8 cellular contexts compared by ENCODE assay signal in the genomic region with DNA sequence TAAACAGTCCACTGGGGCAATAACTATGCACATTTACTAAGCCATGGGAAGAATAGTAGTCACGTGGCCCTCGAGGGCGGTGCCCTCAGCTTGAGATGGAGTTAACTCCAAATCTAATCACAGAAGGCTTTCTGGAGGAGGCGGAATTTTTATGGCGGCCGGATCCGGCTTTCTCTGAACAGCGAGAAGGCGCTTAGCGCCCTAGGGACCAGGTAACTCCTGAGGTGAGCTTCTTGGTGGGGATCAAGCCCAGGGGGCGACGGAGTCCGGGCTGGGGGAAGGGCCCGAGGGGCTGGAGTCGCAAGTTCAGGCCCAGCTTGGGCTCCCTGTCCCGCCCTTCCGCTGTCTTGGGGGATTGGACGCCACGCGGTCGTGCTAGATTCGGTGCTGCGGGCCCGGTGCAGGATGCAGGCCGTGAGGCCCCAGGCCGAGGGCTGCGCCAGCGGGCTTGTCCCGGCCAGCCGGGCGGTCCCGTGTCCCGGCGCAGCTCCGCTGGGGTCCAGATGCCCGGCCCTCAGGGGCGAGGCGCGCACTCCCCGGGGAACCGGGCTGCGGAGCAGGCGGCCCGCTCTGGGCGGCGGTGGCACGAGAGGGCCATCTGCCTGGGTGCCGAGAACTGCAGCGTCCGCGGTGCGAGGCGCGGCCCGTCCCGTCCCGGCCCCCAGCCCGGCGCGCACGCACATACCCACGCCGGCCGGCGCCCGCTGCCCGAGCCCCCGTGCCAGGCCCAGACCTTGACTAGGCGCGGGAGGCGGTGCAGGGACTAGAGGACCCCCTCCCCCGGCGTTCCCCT. TPM values are rescaled to one million over a fixed set of nuclear protein-coding genes. Genes with fewer than 3 reads are reported as not detected.
DNase-seq lines count a peak whose midpoint lies in the region; ATAC-seq and TF ChIP-seq lines count a peak whose summit lies in the region.

No MANE protein-coding gene starts in this region.

- no peaks in the 10 kb centered on the region for H3K27me3 Mint-ChIP-seq in natural killer cell (ENCODE audit: low read depth in 2 of 2)

- no peaks in the 10 kb centered on the region for H3K9me3 ChIP-seq in esophagus muscularis mucosa

- peaks cover 25 to 42% of the 10 kb centered on the region in 2 donors for H3K4me1 Mint-ChIP-seq in natural killer cell

- no peaks in the 10 kb centered on the region for H3K9me3 Mint-ChIP-seq in natural killer cell

- H3K27ac ChIP-seq in esophagus muscularis mucosa (replicated peaks in 1 of 4): peak overlapping the region; percentile 92 to 95 (median 93)
- H3K27ac ChIP-seq in urinary bladder (ENCODE audit: low read depth): no peak overlapping the region

- TF ChIP-seq POLR2A in esophagus muscularis mucosa (IDR thresholded peaks at IDR 0.05; ENCODE audit: low read depth): no peak

- ATAC-seq in natural killer cell (no peak), GM19397 (IDR thresholded peaks at IDR 0.05; ENCODE audit: unreplicated experiment) (no peak), GM21360 (IDR thresholded peaks at IDR 0.05; ENCODE audit: unreplicated experiment) (no peak)

- peaks cover 8% of the 10 kb centered on the region for H3K36me3 Mint-ChIP-seq in natural killer cell

- H3K4me3 Mint-ChIP-seq in natural killer cell: peak overlapping the region; percentile 79

- intact Hi-C loops in esophagus muscularis mucosa (cut with DNase I) (no loop called here), natural killer cell (cut with micrococcal nuclease) (no loop called here)

- DNase-seq in activated effector memory CD4-positive, alpha-beta T cell treated with anti-CD3 and anti-CD28 coated beads, Interleukin-2, amount 50 U/mL, for 16 hours: peak; percentile 62
- DNase-seq in activated effector memory CD4-positive, alpha-beta T cell treated with Interleukin-2 at 50 U/mL for 16 hours: no peak
- no peak for DNase-seq in esophagus muscularis mucosa (ENCODE audit: extremely low spot score)
- peak; percentile 25 for DNase-seq in natural killer cell
- DNase-seq in SKM-1 treated with dmso at 0.1 percent for 144 hours (lab: John Stamatoyannopoulos, UW; ENCODE audit: unreplicated experiment): no peak

- H3K27ac Mint-ChIP-seq in natural killer cell: peak overlapping the region; percentile 72 to 86

- TF ChIP-seq CTCF in esophagus muscularis mucosa (IDR thresholded peaks at IDR 0.05) (no peak), natural killer cell (IDR thresholded peaks at IDR 0.05) (no peak)

- WGBS in esophagus muscularis mucosa: 86% methylated on average over 23 of the region's 73 CpGs
- WGBS in urinary bladder: 59% methylated on average over 73 of the region's 73 CpGs

- H3K36me3 ChIP-seq in esophagus muscularis mucosa (peaks cover 9 to 20% (median 12%) of the 10 kb centered on the region in 4 donors), urinary bladder (ENCODE audit: insufficient read depth) (peaks cover 2% of the 10 kb centered on the region)

- H3K4me1 ChIP-seq in esophagus muscularis mucosa (peaks cover 31 to 43% (median 38%) of the 10 kb centered on the region in 4 donors), urinary bladder (ENCODE audit: insufficient read depth) (peaks cover 2% of the 10 kb centered on the region)

- H3K4me3 ChIP-seq in esophagus muscularis mucosa (peak overlapping the region; percentile 81 to 92 (median 86)), urinary bladder (ENCODE audit: low read depth, low read length) (peak overlapping the region; percentile 87)

- no peak for TF ChIP-seq EP300 in esophagus muscularis mucosa (IDR thresholded peaks at IDR 0.05)

- H3K27me3 ChIP-seq in esophagus muscularis mucosa: no peaks in the 10 kb centered on the region

RNA-seq across cellular contexts. Expression of a gene that starts 1.7 kb away (rescaled TPM):
- total RNA-seq in esophagus muscularis mucosa: 10 to 100 TPM; 35.1 to 47.9 (median 43.7) TPM
- 100 to 1,000 TPM; 117 to 147 (median 143) TPM for total RNA-seq in natural killer cell
- total RNA-seq in urinary bladder: 85.7 TPM
- 14.7 TPM for polyA plus RNA-seq in urinary bladder

RNA-seq across cellular contexts. Expression of a gene that starts 45.2 kb away (rescaled TPM):
- 1 to 10 TPM; 2.1 to 4.5 (median 3.8) TPM for total RNA-seq in esophagus muscularis mucosa
- total RNA-seq in natural killer cell: 1 to 10 TPM in 2 of 3 donors, under 1 TPM in 1; 0.72 to 1.5 (median 1.3) TPM
- total RNA-seq in urinary bladder: 7.2 TPM
- polyA plus RNA-seq in urinary bladder: 12.8 TPM

Comparison
In these comparisons a context has a peak if more than half of its experiments do, and no peak if none do; other contexts are left out.
1. DNase-seq: peak in activated effector memory CD4-positive, alpha-beta T cell treated with anti-CD3 and anti-CD28 coated beads, Interleukin-2, amount 50 U/mL, for 16 hours (single experiment) and natural killer cell (single experiment); none in activated effector memory CD4-positive, alpha-beta T cell treated with Interleukin-2 at 50 U/mL for 16 hours (single experiment), esophagus muscularis mucosa (single experiment) and SKM-1 treated with dmso at 0.1 percent for 144 hours (single experiment).